In genomic region chr2:121837596-121837995, GRCh38 we compare ENCODE assay signal across 15 cellular contexts.
A peak's percentile ranks its signal among the peaks of the same experiment; 100 is the strongest.
DNase-seq lines count a peak whose midpoint lies in the region; ATAC-seq, FAIRE-seq and TF ChIP-seq lines count a peak whose summit lies in the region.
"Had no signal": no experiment of that assay in that cellular context is flagged by ENCODE, and none has a peak within 500 bp of the region (broad histone marks: within the 10 kb centered on the region; RNA-seq: fewer than 3 reads in every experiment).

No MANE protein-coding gene starts in this region.

- intact Hi-C loops in Right ventricle myocardium superior (cut with DNase I), result no loop called here
- intact Hi-C loops in cardiac septum (cut with DNase I), result loop anchor here (10.0 kb wide), 1 partner anchor 137 kb away; no protein-coding TSS in a partner anchor
- intact Hi-C loops in left ventricle myocardium superior (cut with micrococcal nuclease), result no loop called here

- FAIRE-seq in bronchial epithelial cell (lab: Jason Lieb, UNC), result no peak

- no peak overlapping the region for H3K4me3 ChIP-seq in bronchial epithelial cell (ENCODE audit: low read depth, low read length)
- H3K4me3 ChIP-seq: HAP-1 had no signal

- DNase-seq in Right ventricle myocardium superior (no peak), cardiac septum (ENCODE audit: low spot score) (no peak), bronchial epithelial cell (ENCODE audit: low read depth) (peak; percentile 7), left ventricle myocardium superior (peak; percentile 39), NCI-H2196 (lab: John Stamatoyannopoulos, UW; ENCODE audit: unreplicated experiment) (no peak), GM19240 (ENCODE audit: insufficient read length, low spot score) (no peak)
- no peak for DNase-seq in stimulated activated CD4-positive, alpha-beta T cell treated with anti-CD3 and anti-CD28 coated beads, Interleukin-4, amount 100 ng/mL, for 24 hours
- DNase-seq: ACHN; C1 segment of cervical spinal cord; Calu3; CD4-positive, alpha-beta T cell; DMS 273 treated with DMSO at 0.1 percent for 48 hours; GOT3 had no signal

- TF ChIP-seq CTCF in bronchial epithelial cell (IDR thresholded peaks at IDR 0.05; ENCODE audit: insufficient read depth, low read length, severe bottlenecking), result no peak

- ATAC-seq in Right ventricle myocardium superior (ENCODE audit: poor library complexity) (peak; percentile 51), left ventricle myocardium superior (peak; percentile 63), HG02763 (IDR thresholded peaks at IDR 0.05; ENCODE audit: unreplicated experiment) (no peak)

- no peaks in the 10 kb centered on the region for H3K36me3 ChIP-seq in bronchial epithelial cell (ENCODE audit: control insufficient read depth, insufficient read depth, low read length)
- H3K36me3 ChIP-seq: HAP-1 had no signal

- peaks cover 2% of the 10 kb centered on the region for H3K27me3 ChIP-seq in bronchial epithelial cell (ENCODE audit: control insufficient read depth, insufficient read depth, low read length)

Comparison
In these comparisons a context has a peak if more than half of its experiments do, and no peak if none do; other contexts are left out.
1. DNase-seq: peak in bronchial epithelial cell (single experiment) and left ventricle myocardium superior (single experiment); none in Right ventricle myocardium superior (single experiment), cardiac septum (single experiment), NCI-H2196 (single experiment), stimulated activated CD4-positive, alpha-beta T cell treated with anti-CD3 and anti-CD28 coated beads, Interleukin-4, amount 100 ng/mL, for 24 hours (single experiment) and GM19240 (single experiment).